13 cellular contexts compared by ENCODE assay signal in genomic region chr20:37382539-37383120, GRCh38. TPM values are rescaled to one million over a fixed set of nuclear protein-coding genes. Genes with fewer than 3 reads are reported as not detected.
DNase-seq lines count a peak whose midpoint lies in the region; ATAC-seq, FAIRE-seq and TF ChIP-seq lines count a peak whose summit lies in the region.
"Had no signal": no experiment of that assay in that cellular context is flagged by ENCODE, and none has a peak within 500 bp of the region (broad histone marks: within the 10 kb centered on the region; RNA-seq: fewer than 3 reads in every experiment).

No MANE protein-coding gene starts in this region.

- peaks cover 4% of the 10 kb centered on the region for H3K36me3 Mint-ChIP-seq in CD4-positive, CD25-positive, alpha-beta regulatory T cell
- peaks cover 26% of the 10 kb centered on the region for H3K36me3 Mint-ChIP-seq in nephron progenitor cell (ENCODE audit: low read depth)

- intact Hi-C loops in K562 (cut with micrococcal nuclease): loop anchor here (5.0 kb wide), 1 partner anchor 95 kb away; the partner anchor contains the start of gene MANBAL

- no peak for TF ChIP-seq RAD21 in K562 (CRISPR knock-in tag; conservative IDR thresholded peaks at IDR 0.05 in 1 of 2, IDR thresholded peaks at IDR 0.05 in 1 of 2)

- H3K9me3 ChIP-seq in CD4-positive, CD25-positive, alpha-beta regulatory T cell (ENCODE audit: control insufficient read depth in 2 of 2, low read length in 2 of 2): no peaks in the 10 kb centered on the region
- H3K9me3 ChIP-seq in K562 (replicated peaks; ENCODE audit: control insufficient read depth, insufficient read depth, low read depth, low read length): no peaks in the 10 kb centered on the region
- H3K9me3 ChIP-seq: heart right ventricle had no signal

- POLR2A ChIA-PET in K562 (lab: Yijun Ruan, JAX): interaction anchor here (0.6 to 1.2 kb wide), 3 partner anchors 84 to 287 kb away, joined by 3 read pairs; no protein-coding TSS in a partner anchor

- no TSS peak for BruUV-seq in K562 (replicated peaks; lab: Mats Ljungman, UMichigan)

- peaks cover 0 to 6% (median 2%) of the 10 kb centered on the region in 4 donors for H3K4me1 Mint-ChIP-seq in CD4-positive, CD25-positive, alpha-beta regulatory T cell
- peaks cover 12% of the 10 kb centered on the region for H3K4me1 Mint-ChIP-seq in nephron progenitor cell

- TF ChIP-seq POLR2A in K562 (conservative IDR thresholded peaks at IDR 0.05): no peak

- H3K4me3 ChIP-seq in CD4-positive, CD25-positive, alpha-beta regulatory T cell (ENCODE audit: low read depth, low read length): no peak overlapping the region
- H3K4me3 ChIP-seq in H7 (ENCODE audit: insufficient read depth, low read depth, low read length) (no peak overlapping the region), K562 (no peak overlapping the region)
- H3K4me3 ChIP-seq: heart right ventricle had no signal

- no peaks in the 10 kb centered on the region for H3K27me3 ChIP-seq in CD4-positive, CD25-positive, alpha-beta regulatory T cell (ENCODE audit: control insufficient read depth, insufficient read depth, low read length)
- H3K27me3 ChIP-seq in H7 (ENCODE audit: control insufficient read depth, insufficient read depth, low read length): no peaks in the 10 kb centered on the region
- H3K27me3 ChIP-seq in K562 (ENCODE audit: control insufficient read depth in 2 of 2, insufficient read depth in 2 of 2, low read length in 2 of 2): no peaks in the 10 kb centered on the region
- H3K27me3 ChIP-seq: heart right ventricle had no signal

- TF ChIP-seq CTCF in K562 (IDR thresholded peaks at IDR 0.05 in 2 of 3, conservative IDR thresholded peaks at IDR 0.05 in 1 of 3; ENCODE audit: insufficient read depth in 2 of 3, low read depth in 1 of 3, low read length in 3 of 3): no peak
- no peak for TF ChIP-seq CTCF in nephron progenitor cell (IDR thresholded peaks at IDR 0.05)

- no peaks in the 10 kb centered on the region for H4K20me1 ChIP-seq in K562 (replicated peaks; ENCODE audit: control insufficient read depth, insufficient read depth, low read length)

- H3K9me1 ChIP-seq in K562 (ENCODE audit: control insufficient read depth, insufficient read depth, low read length): no peaks in the 10 kb centered on the region

- H2AFZ ChIP-seq in K562 (ENCODE audit: low read depth, low read length): no peak overlapping the region

- no peak for TF ChIP-seq EP300 in K562 (IDR thresholded peaks at IDR 0.05; ENCODE audit: low read length)

- no peak overlapping the region for H3K4me2 ChIP-seq in K562 (ENCODE audit: insufficient read depth, low read length)

- H3K27ac Mint-ChIP-seq in CD4-positive, CD25-positive, alpha-beta regulatory T cell: peak overlapping the region in 1 of 3 donors; percentile 47
- H3K27ac Mint-ChIP-seq in nephron progenitor cell: no peak overlapping the region

- in situ Hi-C loops in K562 (cut with MboI): loop anchor here (5.0 kb wide), 1 partner anchor 95 kb away; the partner anchor contains the start of gene MANBAL

- H3K36me3 ChIP-seq in CD4-positive, CD25-positive, alpha-beta regulatory T cell (ENCODE audit: control insufficient read depth, insufficient read depth, low read length): no peaks in the 10 kb centered on the region
- H3K36me3 ChIP-seq in H7 (replicated peaks; ENCODE audit: control insufficient read depth, insufficient read depth, low read length): peaks cover 7% of the 10 kb centered on the region
- no peaks in the 10 kb centered on the region for H3K36me3 ChIP-seq in K562 (ENCODE audit: control insufficient read depth, insufficient read depth, low read length)

- CTCF ChIA-PET in K562 (lab: Yijun Ruan, JAX; ENCODE audit: low intra/inter-chr PET ratio): no interaction called here

- no peak for DNase-seq in CD4-positive, CD25-positive, alpha-beta regulatory T cell
- DNase-seq in H7 (peak; percentile 27), K562 (ENCODE audit: extremely low read depth in 1 of 4, low spot score in 3 of 4) (no peak), nephron progenitor cell (no peak), NOMO-1 treated with DMSO at 0.1 percent for 48 hours (lab: John Stamatoyannopoulos, UW; ENCODE audit: unreplicated experiment) (no peak)
- DNase-seq: activated CD4-positive, alpha-beta T cell treated with anti-CD3 and anti-CD28 coated beads, Interleukin-2, amount 50 U/mL, for 1 hour; heart right ventricle; NCI-H1436; NCI-H774; stimulated activated naive CD4-positive, alpha-beta T cell treated with Interleukin-2 at 50 U/mL for 16 hours had no signal

- peak overlapping the region in 1 of 2 experiments; percentile 26; a peak in 1 of 4 replicates for H3K9ac ChIP-seq in K562 (ENCODE audit: insufficient read depth in 1 of 2, low read depth in 2 of 2, low read length in 2 of 2)

- peaks cover 5% of the 10 kb centered on the region for H3K4me1 ChIP-seq in CD4-positive, CD25-positive, alpha-beta regulatory T cell (ENCODE audit: control insufficient read depth, insufficient read depth, low read length, poor library complexity, severe bottlenecking)
- peaks cover 35 to 74% of the 10 kb centered on the region in 2 experiments for H3K4me1 ChIP-seq in K562 (replicated peaks in 1 of 2; ENCODE audit: control insufficient read depth in 2 of 2, insufficient read depth in 2 of 2, low read length in 2 of 2)

- no peak overlapping the region for H3K27ac ChIP-seq in CD4-positive, CD25-positive, alpha-beta regulatory T cell (ENCODE audit: insufficient read depth, low read length, poor library complexity, severe bottlenecking)
- peak overlapping the region; percentile 27; the same call in 1 of the 3 replicates for H3K27ac ChIP-seq in K562 (ENCODE audit: extremely low read depth, low read depth, low read length)
- H3K27ac ChIP-seq: heart right ventricle had no signal

- H3K79me2 ChIP-seq in K562 (ENCODE audit: control insufficient read depth, insufficient read depth, low read length): peaks cover 3% of the 10 kb centered on the region; the same call in 1 of the 3 replicates

- H3K27me3 Mint-ChIP-seq in CD4-positive, CD25-positive, alpha-beta regulatory T cell: no peaks in the 10 kb centered on the region
- peaks cover 4% of the 10 kb centered on the region for H3K27me3 Mint-ChIP-seq in nephron progenitor cell (ENCODE audit: low read depth, poor library complexity)

- H3K9me3 Mint-ChIP-seq in CD4-positive, CD25-positive, alpha-beta regulatory T cell: no peaks in the 10 kb centered on the region
- no peaks in the 10 kb centered on the region for H3K9me3 Mint-ChIP-seq in nephron progenitor cell

- 74% methylated on average over 9 of the region's 10 CpGs for WGBS in K562 (ENCODE audit: insufficient coverage, low coverage, missing lambda C conversion rate)

- peak overlapping the region; percentile 56 to 73 (median 66) for H3K4me3 Mint-ChIP-seq in CD4-positive, CD25-positive, alpha-beta regulatory T cell
- peak overlapping the region; percentile 40 for H3K4me3 Mint-ChIP-seq in nephron progenitor cell

- no peak for FAIRE-seq in K562 (lab: Jason Lieb, UNC)
- FAIRE-seq: H1 had no signal

- no peak for ATAC-seq in CD4-positive, CD25-positive, alpha-beta regulatory T cell (ENCODE audit: low read depth in 2 of 2)
- ATAC-seq in K562: no peak
- ATAC-seq in HG02884 (IDR thresholded peaks at IDR 0.05; ENCODE audit: unreplicated experiment): no peak
- ATAC-seq in HG03196 (IDR thresholded peaks at IDR 0.05; ENCODE audit: unreplicated experiment): no peak
- ATAC-seq: heart right ventricle had no signal

TF ChIP-seq in K562, 482 proteins besides CTCF, POLR2A, EP300 and RAD21 (continues in another document):
- TF ChIP-seq HDAC2 (IDR thresholded peaks at IDR 0.05) (peak; percentile 12; the same call in 1 of the 2 replicates), HBP1 (CRISPR knock-in tag; IDR thresholded peaks at IDR 0.05) (no peak), ZFP36 (IDR thresholded peaks at IDR 0.05; ENCODE audit: low read depth, low read length, partially characterized antibody) (peak; percentile 92), ZNF146 (CRISPR knock-in tag; IDR thresholded peaks at IDR 0.05; ENCODE audit: unreplicated experiment) (no peak), KDM1A (IDR thresholded peaks at IDR 0.05) (peak; percentile 38 to 77), ZKSCAN1 (IDR thresholded peaks at IDR 0.05; ENCODE audit: low read depth, low read length) (peak; percentile 94), ZNF24 (IDR thresholded peaks at IDR 0.05) (peak; percentile 67), CBX1 (IDR thresholded peaks at IDR 0.05; ENCODE audit: low read depth) (peak; percentile 78; the same call in 1 of the 2 replicates)

RNA-seq across cellular contexts. Expression of gene SRC, which starts 36.7 kb away (rescaled TPM):
- 5.5 TPM for total RNA-seq in CD4-positive, CD25-positive, alpha-beta regulatory T cell
- polyA plus RNA-seq in CD4-positive, CD25-positive, alpha-beta regulatory T cell: under 1 TPM in 3 of 4 donors, not detected in 1; 0.29 to 0.56 (median 0.55) TPM
- 31.4 and 32.5 TPM in 2 replicates for total RNA-seq in H7 (2014; rRNA removed; shearing (Covaris generic))
- total RNA-seq in K562 (2011; cell fraction: chromatin; rRNA removed; ENCODE audit: low replicate concordance): 23.1 and 61.0 TPM in 2 replicates
- 26.7 and 29.4 TPM in 2 replicates for total RNA-seq in K562 (2011; cell fraction: nucleolus; rRNA removed)
- total RNA-seq in K562 (2011; cell fraction: nucleoplasm; rRNA removed): 20.5 and 28.9 TPM in 2 replicates
- total RNA-seq in K562 (2014; rRNA removed) (2.0 and 4.7 TPM in 2 replicates), K562 (2014; rRNA removed; fragmentation: Illumina TruSeq; extraction: Trizol) (1.4 and 1.9 TPM in 2 replicates), K562 (2015; rRNA removed; fragmentation: Illumina TruSeq; extraction: Trizol) (2.9 and 3.1 TPM in 2 replicates), K562 (2021) (7.0 and 7.7 TPM in 2 replicates)
- polyA plus RNA-seq in K562 (2011; rRNA removed) (8.0 and 8.5 TPM in 2 replicates), K562 (2014; fragmentation: Illumina TruSeq; extraction: Trizol) (5.4 and 8.3 TPM in 2 replicates), K562 (2014; fragmentation: Nextera tagmentation; extraction: Ambion mirVana) (under 1 TPM; 0.06 to 0.14 TPM), K562 (2014; rRNA removed) (4.8 and 5.2 TPM in 2 replicates)
- polyA plus RNA-seq in K562 (2011; cell fraction: cytosol; rRNA removed): 6.8 and 11.9 TPM in 2 replicates
- polyA plus RNA-seq in K562 (2011; cell fraction: nucleus; rRNA removed): 45.7 and 78.2 TPM in 2 replicates
- polyA plus RNA-seq in K562 (2012): 4.7 and 5.8 TPM in 2 replicates
- 5.2 and 16.3 TPM in 2 replicates for polyA minus RNA-seq in K562 (2011; rRNA and poly(A)+ RNA removed)
- 4.0 and 10.0 TPM in 2 replicates for polyA minus RNA-seq in K562 (2011; cell fraction: cytosol; rRNA and poly(A)+ RNA removed)
- 12.3 and 15.8 TPM in 2 replicates for polyA minus RNA-seq in K562 (2011; cell fraction: nucleus; rRNA and poly(A)+ RNA removed)
